Comparison of ENCODE assay signal across 15 cellular contexts in the genomic region with DNA sequence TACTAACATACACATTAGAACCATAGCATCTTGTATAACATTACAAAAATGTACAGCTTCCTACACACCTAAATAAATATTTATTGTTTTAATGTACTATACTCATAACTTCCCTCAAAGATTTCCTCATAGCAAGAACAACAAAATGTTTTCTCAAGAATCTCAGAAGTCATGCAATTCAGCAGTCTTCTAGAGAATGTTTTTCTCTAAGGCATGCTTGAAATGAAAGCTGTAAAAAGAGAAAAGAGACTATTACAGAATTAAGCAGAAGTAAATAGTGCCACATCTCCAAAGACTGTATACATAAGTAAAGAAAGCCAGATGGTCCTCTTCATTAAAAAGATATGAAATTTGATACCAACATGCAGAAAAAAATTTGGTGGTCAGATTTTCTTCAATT.
DNase-seq lines count a peak whose midpoint lies in the region; ATAC-seq and TF ChIP-seq lines count a peak whose summit lies in the region.
"Had no signal": no experiment of that assay in that cellular context is flagged by ENCODE, and none has a peak within 500 bp of the region (broad histone marks: within the 10 kb centered on the region; RNA-seq: fewer than 3 reads in every experiment).

No MANE protein-coding gene starts in this region.

- H3K14ac ChIP-seq in IMR-90 (replicated peaks; ENCODE audit: low read depth, low read length), result no peak overlapping the region

- peak overlapping the region; percentile 15 for H2BK5ac ChIP-seq in IMR-90 (ENCODE audit: low read depth, low read length, poor library complexity, severe bottlenecking)

- TF ChIP-seq EP300 in stomach (IDR thresholded peaks at IDR 0.05), result no peak

- intact Hi-C loops in IMR-90 (cut with micrococcal nuclease), result no loop called here
- intact Hi-C loops in stomach (cut with DNase I; ENCODE audit: low total_unique reads), result no loop called here

- no peak overlapping the region for H4K8ac ChIP-seq in IMR-90 (ENCODE audit: low read depth in 2 of 2, low read length in 2 of 2)

- in situ Hi-C loops in IMR-90 (cut with MboI; ENCODE audit: low sequenced_read_pairs), result no loop called here

- ATAC-seq in IMR-90 (ENCODE audit: low read depth), result peak; percentile 62
- ATAC-seq in HG02970 (IDR thresholded peaks at IDR 0.05; ENCODE audit: low FRiP score, unreplicated experiment), result no peak
- ATAC-seq: A549, GM12878 had no signal

- H3K27ac ChIP-seq in IMR-90 (ENCODE audit: insufficient read depth, low read length) (no peak overlapping the region), stomach (no peak overlapping the region), hepatocyte (no peak overlapping the region)
- H3K27ac ChIP-seq: A549, BLaER1 had no signal

- H3K9me2 ChIP-seq in hepatocyte (replicated peaks; ENCODE audit: insufficient read depth), result no peaks in the 10 kb centered on the region

- H2AK5ac ChIP-seq in IMR-90 (ENCODE audit: low read depth, low read length), result no peak overlapping the region

- H3K79me2 ChIP-seq in hepatocyte, result no peaks in the 10 kb centered on the region

- no peak overlapping the region for H2BK20ac ChIP-seq in IMR-90 (ENCODE audit: low read depth, low read length)

- DNase-seq in IMR-90 (peak; percentile 18), NCI-H69 (lab: John Stamatoyannopoulos, UW) (peak; percentile 69), fibroblast of peridontal ligament (ENCODE audit: extremely low read depth) (peak; percentile 50), stomach (no peak), HEK293T (ENCODE audit: extremely low spot score) (no peak), hepatocyte (ENCODE audit: low spot score) (no peak)
- DNase-seq: Calu3; CD4-positive, alpha-beta memory T cell; DMS79 treated with DMSO at 0.1 percent for 48 hours; EL; H9 had no signal

- dilution Hi-C loops in IMR-90 (cut with HindIII; ENCODE audit: low sequenced_read_pairs, unreplicated experiment), result no loop called here

- no peak overlapping the region for H2AFZ ChIP-seq in IMR-90 (replicated peaks; ENCODE audit: low read length, poor library complexity)
- no peak overlapping the region for H2AFZ ChIP-seq in hepatocyte

- H3K4me3 ChIP-seq in IMR-90 (ENCODE audit: insufficient read depth, low read depth, low read length), result no peak overlapping the region
- no peak overlapping the region for H3K4me3 ChIP-seq in stomach
- no peak overlapping the region for H3K4me3 ChIP-seq in hepatocyte
- H3K4me3 ChIP-seq: A549, BLaER1, GM12878 had no signal

- POLR2A ChIA-PET in IMR-90 (lab: Charles Lee; ENCODE audit: unreplicated experiment) (no interaction called here), HEK293T (lab: Yijun Ruan, JAX) (no interaction called here)

- TF ChIP-seq POLR2A in IMR-90 (IDR thresholded peaks at IDR 0.05; ENCODE audit: low read depth, low read length) (no peak), stomach (IDR thresholded peaks at IDR 0.05) (no peak)

- no peaks in the 10 kb centered on the region for H3K9me1 ChIP-seq in IMR-90 (ENCODE audit: insufficient read depth, low read length)

- H4K20me1 ChIP-seq in IMR-90 (ENCODE audit: insufficient read depth, low read length) (no peaks in the 10 kb centered on the region), hepatocyte (ENCODE audit: insufficient read depth, poor library complexity, severe bottlenecking) (no peaks in the 10 kb centered on the region)
- H4K20me1 ChIP-seq: BLaER1 had no signal

- no peak overlapping the region for H4K5ac ChIP-seq in IMR-90 (ENCODE audit: low read depth, low read length)

- no peaks in the 10 kb centered on the region for H3K9me3 ChIP-seq in IMR-90 (ENCODE audit: control insufficient read depth, insufficient read depth, low read length)
- no peaks in the 10 kb centered on the region for H3K9me3 ChIP-seq in stomach
- H3K9me3 ChIP-seq in hepatocyte (ENCODE audit: low read depth), result no peaks in the 10 kb centered on the region
- H3K9me3 ChIP-seq: A549, BLaER1 had no signal

- no peak overlapping the region for H3K4ac ChIP-seq in IMR-90 (ENCODE audit: low read depth, low read length)

- CTCF ChIA-PET in IMR-90 (lab: Yijun Ruan, JAX), result no interaction called here
- CTCF ChIA-PET in HEK293T (lab: Yijun Ruan, JAX), result no interaction called here

- H2AK9ac ChIP-seq in IMR-90 (replicated peaks; ENCODE audit: low read depth, low read length, poor library complexity), result no peak overlapping the region

- no peaks in the 10 kb centered on the region for H3K27me3 ChIP-seq in IMR-90 (ENCODE audit: control insufficient read depth, insufficient read depth, low read length)
- no peaks in the 10 kb centered on the region for H3K27me3 ChIP-seq in stomach
- no peaks in the 10 kb centered on the region for H3K27me3 ChIP-seq in hepatocyte
- H3K27me3 ChIP-seq: BLaER1 had no signal

- no peak overlapping the region for H3K18ac ChIP-seq in IMR-90 (ENCODE audit: low read depth, low read length)

- H3K4me2 ChIP-seq in IMR-90 (ENCODE audit: low read depth, low read length), result no peak overlapping the region
- no peak overlapping the region for H3K4me2 ChIP-seq in hepatocyte
- H3K4me2 ChIP-seq: A549, BLaER1 had no signal

- H2BK15ac ChIP-seq in IMR-90 (ENCODE audit: low read depth, low read length), result no peak overlapping the region

- no peak for TF ChIP-seq CTCF in IMR-90 (conservative IDR thresholded peaks at IDR 0.05; ENCODE audit: low read depth, low read length)
- no peak for TF ChIP-seq CTCF in stomach (IDR thresholded peaks at IDR 0.05)
- TF ChIP-seq CTCF in hepatocyte (IDR thresholded peaks at IDR 0.05; ENCODE audit: poor library complexity), result no peak

- no peak overlapping the region for H3K9ac ChIP-seq in IMR-90 (ENCODE audit: low read depth, low read length)
- H3K9ac ChIP-seq: BLaER1 had no signal

- no peak for TF ChIP-seq RAD21 in IMR-90 (IDR thresholded peaks at IDR 0.05; ENCODE audit: low read length)

- peaks cover 2% of the 10 kb centered on the region; the same call in 1 of the 2 replicates for H3K4me1 ChIP-seq in IMR-90 (ENCODE audit: control insufficient read depth, insufficient read depth, low read length)
- no peaks in the 10 kb centered on the region for H3K4me1 ChIP-seq in stomach
- H3K4me1 ChIP-seq in hepatocyte (ENCODE audit: insufficient read depth), result no peaks in the 10 kb centered on the region
- H3K4me1 ChIP-seq: BLaER1 had no signal

- H2BK120ac ChIP-seq in IMR-90 (ENCODE audit: low read depth, low read length), result no peak overlapping the region

- BruUV-seq in IMR-90 (replicated peaks; lab: Mats Ljungman, UMichigan), result no TSS peak

- H4K91ac ChIP-seq in IMR-90 (ENCODE audit: insufficient read depth, low read depth, low read length), result no peak overlapping the region

- no peaks in the 10 kb centered on the region for H3K79me1 ChIP-seq in IMR-90 (ENCODE audit: low read depth in 1 of 2, low read length in 2 of 2)

- H3K56ac ChIP-seq in IMR-90 (ENCODE audit: extremely low read depth, insufficient read depth, low read length), result no peak overlapping the region

- no peaks in the 10 kb centered on the region for H3K36me3 ChIP-seq in IMR-90 (ENCODE audit: control insufficient read depth, insufficient read depth, low read length)
- H3K36me3 ChIP-seq in stomach, result no peaks in the 10 kb centered on the region
- no peaks in the 10 kb centered on the region for H3K36me3 ChIP-seq in hepatocyte (replicated peaks; ENCODE audit: insufficient read depth, low read depth)
- H3K36me3 ChIP-seq: BLaER1 had no signal

- no peak overlapping the region for H3K23ac ChIP-seq in IMR-90 (ENCODE audit: low read depth, low read length)

TF ChIP-seq in IMR-90, 13 proteins besides CTCF, POLR2A, EP300 and RAD21:
- no peak for TF ChIP-seq RFX5 (IDR thresholded peaks at IDR 0.05; ENCODE audit: low read depth, low read length)
- TF ChIP-seq FOS (IDR thresholded peaks at IDR 0.05; ENCODE audit: low read depth, low read length), result no peak
- TF ChIP-seq NFE2L2 (IDR thresholded peaks at IDR 0.05; ENCODE audit: low read depth, low read length), result no peak
- no peak for TF ChIP-seq MXI1 (IDR thresholded peaks at IDR 0.05; ENCODE audit: borderline replicate concordance, low read depth, low read length)

TF ChIP-seq in HEK293T, 16 proteins besides CTCF, POLR2A, EP300 and RAD21:
- no peak for TF ChIP-seq L3MBTL2 (conservative IDR thresholded peaks at IDR 0.05)
- TF ChIP-seq CTBP1 (IDR thresholded peaks at IDR 0.05; ENCODE audit: borderline replicate concordance), result no peak
- no peak for TF ChIP-seq FOXM1 (IDR thresholded peaks at IDR 0.05; ENCODE audit: borderline replicate concordance)
- TF ChIP-seq ARNT (IDR thresholded peaks at IDR 0.05), result no peak
- no peak for TF ChIP-seq FOXA1 (IDR thresholded peaks at IDR 0.05)
- TF ChIP-seq NFRKB (IDR thresholded peaks at IDR 0.05), result no peak
- no peak for TF ChIP-seq FOXK2 (IDR thresholded peaks at IDR 0.05)
- no peak for TF ChIP-seq LEF1 (IDR thresholded peaks at IDR 0.05; ENCODE audit: borderline replicate concordance)
- TF ChIP-seq ELF4 (IDR thresholded peaks at IDR 0.05), result no peak
- TF ChIP-seq ZNF384 (IDR thresholded peaks at IDR 0.05), result no peak
- TF ChIP-seq BHLHE40 (IDR thresholded peaks at IDR 0.05; ENCODE audit: borderline replicate concordance), result no peak
- no peak for TF ChIP-seq SUZ12 (IDR thresholded peaks at IDR 0.05)
- TF ChIP-seq SP1 (IDR thresholded peaks at IDR 0.05), result no peak
- no peak for TF ChIP-seq HDGF (IDR thresholded peaks at IDR 0.05; ENCODE audit: borderline replicate concordance)
- TF ChIP-seq TARDBP (IDR thresholded peaks at IDR 0.05), result no peak
- TF ChIP-seq, protein P1, sequence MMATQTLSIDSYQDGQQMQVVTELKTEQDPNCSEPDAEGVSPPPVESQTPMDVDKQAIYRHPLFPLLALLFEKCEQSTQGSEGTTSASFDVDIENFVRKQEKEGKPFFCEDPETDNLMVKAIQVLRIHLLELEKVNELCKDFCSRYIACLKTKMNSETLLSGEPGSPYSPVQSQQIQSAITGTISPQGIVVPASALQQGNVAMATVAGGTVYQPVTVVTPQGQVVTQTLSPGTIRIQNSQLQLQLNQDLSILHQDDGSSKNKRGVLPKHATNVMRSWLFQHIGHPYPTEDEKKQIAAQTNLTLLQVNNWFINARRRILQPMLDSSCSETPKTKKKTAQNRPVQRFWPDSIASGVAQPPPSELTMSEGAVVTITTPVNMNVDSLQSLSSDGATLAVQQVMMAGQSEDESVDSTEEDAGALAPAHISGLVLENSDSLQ (IDR thresholded peaks at IDR 0.05), result no peak

Comparison
In these comparisons a context has a peak if more than half of its experiments do, and no peak if none do; other contexts are left out.
1. DNase-seq: peak in IMR-90 (single experiment), NCI-H69 (single experiment) and fibroblast of peridontal ligament (single experiment); none in stomach (single experiment), HEK293T (single experiment) and hepatocyte (single experiment).